Comparison of ENCODE assay signal across 2 cellular contexts in genomic region chr17:46140645-46141197, GRCh38.
A peak's percentile ranks its signal among the peaks of the same experiment; 100 is the strongest.
TF ChIP-seq lines count a peak whose summit lies in the region.

No MANE protein-coding gene starts in this region.

TF ChIP-seq in IMR-90, 13 proteins besides CTCF, POLR2A, EP300 and RAD21:
- TF ChIP-seq MXI1 (IDR thresholded peaks at IDR 0.05; ENCODE audit: borderline replicate concordance, low read depth, low read length), result no peak
- TF ChIP-seq ELK1 (IDR thresholded peaks at IDR 0.05; ENCODE audit: borderline replicate concordance, low read depth, low read length), result no peak
- no peak for TF ChIP-seq RFX5 (IDR thresholded peaks at IDR 0.05; ENCODE audit: low read depth, low read length)
- TF ChIP-seq FOS (IDR thresholded peaks at IDR 0.05; ENCODE audit: low read depth, low read length), result no peak
- TF ChIP-seq MAFK (IDR thresholded peaks at IDR 0.05; ENCODE audit: low read depth, low read length), result peak; percentile 53; the same call in 1 of the 2 replicates
TF ChIP-seq in IMR-90: peak in this region for 1.

TF ChIP-seq in SK-N-SH, 30 proteins besides CTCF, POLR2A, EP300 and RAD21:
- TF ChIP-seq TEAD4 (IDR thresholded peaks at IDR 0.05; ENCODE audit: borderline replicate concordance, insufficient read depth), result no peak
